Comparison of ENCODE assay signal across 8 cellular contexts in the genomic region with DNA sequence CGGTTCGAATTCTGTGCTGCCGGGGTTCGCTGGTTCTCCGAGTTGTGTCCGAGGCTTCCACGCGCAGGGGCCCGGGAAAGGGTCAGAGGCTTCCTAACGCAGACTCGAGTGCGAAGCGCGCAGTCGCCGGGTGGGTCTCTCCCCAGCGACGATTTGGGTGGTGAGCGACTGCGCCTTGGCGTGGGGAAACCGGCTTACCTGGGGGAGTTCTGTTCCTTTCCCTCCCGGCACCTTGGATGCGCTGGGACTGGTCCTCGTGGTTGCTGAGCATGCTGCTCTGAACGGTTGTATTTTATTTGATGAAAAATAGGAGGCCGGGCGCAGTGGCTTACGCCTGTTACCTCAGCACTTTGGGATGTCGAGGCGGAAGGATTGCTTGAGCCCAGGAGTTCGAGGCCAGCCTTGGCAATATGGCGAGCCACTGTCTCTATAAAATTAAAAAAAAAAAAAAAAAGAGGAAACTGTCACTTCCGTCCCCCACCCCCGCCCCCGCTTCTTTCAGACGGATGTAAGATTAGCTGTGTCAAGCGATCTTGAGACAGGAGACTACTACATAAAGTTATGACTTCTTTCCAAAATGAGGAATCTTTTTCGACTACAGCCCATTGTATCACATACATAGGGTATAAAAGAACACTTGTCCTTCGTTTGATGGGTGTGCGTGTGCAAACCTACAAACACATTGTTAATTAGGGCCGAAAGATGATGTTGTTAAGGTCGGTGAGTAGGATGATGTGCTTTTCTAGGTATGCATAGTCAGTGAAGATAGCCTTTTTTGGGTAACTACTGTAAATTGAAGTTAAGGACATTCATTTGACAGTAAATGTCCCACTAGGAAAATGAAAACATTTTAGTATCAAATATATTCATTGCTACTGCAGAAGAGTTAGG. TPM values are rescaled to one million over a fixed set of nuclear protein-coding genes. Genes with fewer than 3 reads are reported as not detected.
DNase-seq lines count a peak whose midpoint lies in the region; ATAC-seq and TF ChIP-seq lines count a peak whose summit lies in the region.

A gene with protein sequence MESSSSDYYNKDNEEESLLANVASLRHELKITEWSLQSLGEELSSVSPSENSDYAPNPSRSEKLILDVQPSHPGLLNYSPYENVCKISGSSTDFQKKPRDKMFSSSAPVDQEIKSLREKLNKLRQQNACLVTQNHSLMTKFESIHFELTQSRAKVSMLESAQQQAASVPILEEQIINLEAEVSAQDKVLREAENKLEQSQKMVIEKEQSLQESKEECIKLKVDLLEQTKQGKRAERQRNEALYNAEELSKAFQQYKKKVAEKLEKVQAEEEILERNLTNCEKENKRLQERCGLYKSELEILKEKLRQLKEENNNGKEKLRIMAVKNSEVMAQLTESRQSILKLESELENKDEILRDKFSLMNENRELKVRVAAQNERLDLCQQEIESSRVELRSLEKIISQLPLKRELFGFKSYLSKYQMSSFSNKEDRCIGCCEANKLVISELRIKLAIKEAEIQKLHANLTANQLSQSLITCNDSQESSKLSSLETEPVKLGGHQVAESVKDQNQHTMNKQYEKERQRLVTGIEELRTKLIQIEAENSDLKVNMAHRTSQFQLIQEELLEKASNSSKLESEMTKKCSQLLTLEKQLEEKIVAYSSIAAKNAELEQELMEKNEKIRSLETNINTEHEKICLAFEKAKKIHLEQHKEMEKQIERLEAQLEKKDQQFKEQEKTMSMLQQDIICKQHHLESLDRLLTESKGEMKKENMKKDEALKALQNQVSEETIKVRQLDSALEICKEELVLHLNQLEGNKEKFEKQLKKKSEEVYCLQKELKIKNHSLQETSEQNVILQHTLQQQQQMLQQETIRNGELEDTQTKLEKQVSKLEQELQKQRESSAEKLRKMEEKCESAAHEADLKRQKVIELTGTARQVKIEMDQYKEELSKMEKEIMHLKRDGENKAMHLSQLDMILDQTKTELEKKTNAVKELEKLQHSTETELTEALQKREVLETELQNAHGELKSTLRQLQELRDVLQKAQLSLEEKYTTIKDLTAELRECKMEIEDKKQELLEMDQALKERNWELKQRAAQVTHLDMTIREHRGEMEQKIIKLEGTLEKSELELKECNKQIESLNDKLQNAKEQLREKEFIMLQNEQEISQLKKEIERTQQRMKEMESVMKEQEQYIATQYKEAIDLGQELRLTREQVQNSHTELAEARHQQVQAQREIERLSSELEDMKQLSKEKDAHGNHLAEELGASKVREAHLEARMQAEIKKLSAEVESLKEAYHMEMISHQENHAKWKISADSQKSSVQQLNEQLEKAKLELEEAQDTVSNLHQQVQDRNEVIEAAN (N-terminal part only) (plus strand): TSS at position 2 of the 891 bp plus-strand sequence. CDS start 2,638 bp downstream, outside the sequence.

- DNase-seq in EL (peak; percentile 79), LoVo (ENCODE audit: low spot score) (peak; percentile 33), epithelial cell of prostate (ENCODE audit: low read depth, low spot score) (peak; percentile 20), ovary (no peak), hippocampal formation (lab: John Stamatoyannopoulos, UW) (no peak), GM19240 (ENCODE audit: insufficient read length, low spot score) (no peak)
- DNase-seq in activated CD4-positive, CD25-positive, alpha-beta regulatory T cell treated with anti-CD3 and anti-CD28 coated beads, Interleukin-2, amount 50 U/mL, for 16 hours (ENCODE audit: low read depth, low spot score), result peak; percentile 33

- TF ChIP-seq EP300 in ovary (IDR thresholded peaks at IDR 0.05), result no peak

- ATAC-seq in GM21526 (IDR thresholded peaks at IDR 0.05; ENCODE audit: low FRiP score, unreplicated experiment), result peak; percentile 0

- H3K36me3 ChIP-seq in ovary, result no peaks in the 10 kb centered on the region

- H3K4me3 ChIP-seq in ovary, result peak within 1 kb of the TSS; percentile 91

- intact Hi-C loops in ovary (cut with DNase I), result loop anchor here in 1 of 4 donors (2.0 kb wide), 1 partner anchor 102 kb away; a partner anchor contains a TSS

- H3K9me3 ChIP-seq in ovary, result no peaks in the 10 kb centered on the region

- H3K27ac ChIP-seq in epithelial cell of prostate, result peak within 1 kb of the TSS; percentile 99
- peak within 1 kb of the TSS; percentile 82 to 100 for H3K27ac ChIP-seq in ovary

- H3K4me1 ChIP-seq in ovary (ENCODE audit: insufficient read depth), result peaks cover 5% of the 10 kb centered on the region

- H3K27me3 ChIP-seq in ovary, result no peaks in the 10 kb centered on the region

- 2 to 5% (median 3%) methylated on average over 24 to 43 of the region's 43 CpGs for WGBS in ovary, 3 donors

- no peak for TF ChIP-seq POLR2A in ovary (IDR thresholded peaks at IDR 0.05)

- no peak for TF ChIP-seq CTCF in ovary (IDR thresholded peaks at IDR 0.05)

RNA-seq across cellular contexts. Expression of the gene that starts here (rescaled TPM):
- total RNA-seq in ovary, result 1 to 10 TPM; 1.5 to 4.5 (median 3.7) TPM
- polyA plus RNA-seq in ovary, result 1 to 10 TPM; 1.7 to 1.9 TPM

Comparison
In these comparisons a context has a peak if more than half of its experiments do, and no peak if none do; other contexts are left out.
1. DNase-seq: peak in EL (single experiment), LoVo (single experiment), activated CD4-positive, CD25-positive, alpha-beta regulatory T cell treated with anti-CD3 and anti-CD28 coated beads, Interleukin-2, amount 50 U/mL, for 16 hours (single experiment) and epithelial cell of prostate (single experiment); none in ovary (0 of 5), hippocampal formation (0 of 2) and GM19240 (single experiment).